In genomic region chr16:25192096-25192495, GRCh38 we compare ENCODE assay signal across 23 cellular contexts. TPM values are rescaled to one million over a fixed set of nuclear protein-coding genes. Genes with fewer than 3 reads are reported as not detected.
DNase-seq lines count a peak whose midpoint lies in the region; FAIRE-seq and TF ChIP-seq lines count a peak whose summit lies in the region.
"Had no signal": no experiment of that assay in that cellular context is flagged by ENCODE, and none has a peak within 500 bp of the region (broad histone marks: within the 10 kb centered on the region; RNA-seq: fewer than 3 reads in every experiment).

No MANE protein-coding gene starts in this region.

- TF ChIP-seq CTCF in HFF-Myc (IDR thresholded peaks at IDR 0.05; ENCODE audit: low read depth, low read length, missing control alignments) = no peak
- TF ChIP-seq CTCF in astrocyte (IDR thresholded peaks at IDR 0.05; ENCODE audit: insufficient read depth, low read depth, low read length) = no peak
- TF ChIP-seq CTCF in osteoblast (IDR thresholded peaks at IDR 0.05; ENCODE audit: extremely low read depth, low read depth, low read length) = no peak

- H3K4me1 ChIP-seq in astrocyte (ENCODE audit: insufficient read depth, low read length) (no peaks in the 10 kb centered on the region), osteoblast (ENCODE audit: insufficient read depth, low read length) (peaks cover 3% of the 10 kb centered on the region)
- H3K4me1 ChIP-seq: BLaER1, left ventricle myocardium inferior, testis had no signal

- no peak for FAIRE-seq in astrocyte (lab: Jason Lieb, UNC)

- no peak overlapping the region for H3K4me3 Mint-ChIP-seq in astrocyte (ENCODE audit: unreplicated experiment)
- H3K4me3 Mint-ChIP-seq in activated naive CD4-positive, alpha-beta T cell treated with anti-CD3 and anti-CD28 coated beads for 36 hours = no peak overlapping the region
- H3K4me3 Mint-ChIP-seq: activated CD4-positive, alpha-beta T cell treated with anti-CD3 and anti-CD28 coated beads, Interleukin-2, amount 10 ng/mL, durations not matched to agents 24 days and 14 days had no signal

- H4K20me1 ChIP-seq in astrocyte (ENCODE audit: insufficient read depth, low read length) = no peaks in the 10 kb centered on the region
- no peaks in the 10 kb centered on the region for H4K20me1 ChIP-seq in osteoblast (ENCODE audit: insufficient read depth, low read length)
- H4K20me1 ChIP-seq: BLaER1 had no signal

- no peaks in the 10 kb centered on the region for H3K36me3 ChIP-seq in astrocyte (ENCODE audit: insufficient read depth, low read length)
- H3K36me3 ChIP-seq in osteoblast (ENCODE audit: insufficient read depth, low read length) = no peaks in the 10 kb centered on the region
- H3K36me3 ChIP-seq: BLaER1, left ventricle myocardium inferior had no signal

- intact Hi-C loops in activated naive CD4-positive, alpha-beta T cell treated with anti-CD3 and anti-CD28 coated beads for 36 hours (cut with micrococcal nuclease) = no loop called here
- intact Hi-C loops in posterior vena cava (cut with DNase I) (no loop called here), head of caudate nucleus (cut with DNase I) (no loop called here)

- H3K27ac Mint-ChIP-seq in astrocyte (ENCODE audit: unreplicated experiment) = no peak overlapping the region
- no peak overlapping the region for H3K27ac Mint-ChIP-seq in activated naive CD4-positive, alpha-beta T cell treated with anti-CD3 and anti-CD28 coated beads for 36 hours
- H3K27ac Mint-ChIP-seq: activated CD4-positive, alpha-beta T cell treated with anti-CD3 and anti-CD28 coated beads, Interleukin-2, amount 10 ng/mL, durations not matched to agents 24 days and 14 days had no signal

- no peaks in the 10 kb centered on the region for H3K27me3 Mint-ChIP-seq in astrocyte (ENCODE audit: low read depth, unreplicated experiment)
- H3K27me3 Mint-ChIP-seq in activated naive CD4-positive, alpha-beta T cell treated with anti-CD3 and anti-CD28 coated beads for 36 hours (ENCODE audit: low read depth) = no peaks in the 10 kb centered on the region
- H3K27me3 Mint-ChIP-seq: activated CD4-positive, alpha-beta T cell treated with anti-CD3 and anti-CD28 coated beads, Interleukin-2, amount 10 ng/mL, durations not matched to agents 24 days and 14 days had no signal

- H3K9ac ChIP-seq in astrocyte (ENCODE audit: low read length) = no peak overlapping the region
- H3K9ac ChIP-seq: BLaER1 had no signal

- no peaks in the 10 kb centered on the region for H3K9me3 Mint-ChIP-seq in astrocyte (ENCODE audit: unreplicated experiment)
- no peaks in the 10 kb centered on the region for H3K9me3 Mint-ChIP-seq in activated naive CD4-positive, alpha-beta T cell treated with anti-CD3 and anti-CD28 coated beads for 36 hours
- H3K9me3 Mint-ChIP-seq: activated CD4-positive, alpha-beta T cell treated with anti-CD3 and anti-CD28 coated beads, Interleukin-2, amount 10 ng/mL, durations not matched to agents 24 days and 14 days had no signal

- H3K27me3 ChIP-seq in astrocyte (ENCODE audit: insufficient read depth, low read length) (no peaks in the 10 kb centered on the region), osteoblast (ENCODE audit: insufficient read depth, low read length) (no peaks in the 10 kb centered on the region)
- H3K27me3 ChIP-seq: BLaER1, testis had no signal

- H3K9me3 ChIP-seq in astrocyte (ENCODE audit: insufficient read depth, low read depth, low read length) (no peaks in the 10 kb centered on the region), osteoblast (ENCODE audit: low read depth, low read length) (no peaks in the 10 kb centered on the region)
- H3K9me3 ChIP-seq: BLaER1, left ventricle myocardium inferior, testis had no signal

- CTCF ChIA-PET in activated naive CD4-positive, alpha-beta T cell treated with anti-CD3 and anti-CD28 coated beads for 36 hours (lab: Charles Lee) = no interaction called here

- H3K79me2 ChIP-seq in astrocyte (ENCODE audit: insufficient read depth, low read length) (no peaks in the 10 kb centered on the region), osteoblast (ENCODE audit: insufficient read depth, low read length) (no peaks in the 10 kb centered on the region)

- H3K27ac ChIP-seq in astrocyte (ENCODE audit: low read depth, low read length) (no peak overlapping the region), osteoblast (ENCODE audit: low read depth, low read length) (no peak overlapping the region)
- H3K27ac ChIP-seq: BLaER1, left ventricle myocardium inferior, testis had no signal

- no peak overlapping the region for H3K4me3 ChIP-seq in HFF-Myc (replicated peaks; ENCODE audit: low read depth, low read length)
- no peak overlapping the region for H3K4me3 ChIP-seq in astrocyte (ENCODE audit: insufficient read depth, low read depth, low read length)
- no peak overlapping the region for H3K4me3 ChIP-seq in osteoblast (ENCODE audit: insufficient read depth, low read length)
- H3K4me3 ChIP-seq: BLaER1, left ventricle myocardium inferior, testis had no signal

- H3K4me1 Mint-ChIP-seq in astrocyte (ENCODE audit: low read depth, unreplicated experiment) = no peaks in the 10 kb centered on the region
- H3K4me1 Mint-ChIP-seq in activated naive CD4-positive, alpha-beta T cell treated with anti-CD3 and anti-CD28 coated beads for 36 hours (ENCODE audit: low read depth) = no peaks in the 10 kb centered on the region
- H3K4me1 Mint-ChIP-seq: activated CD4-positive, alpha-beta T cell treated with anti-CD3 and anti-CD28 coated beads, Interleukin-2, amount 10 ng/mL, durations not matched to agents 24 days and 14 days had no signal

- H3K4me2 ChIP-seq in astrocyte (ENCODE audit: low read length) (no peak overlapping the region), osteoblast (ENCODE audit: insufficient read depth, low read length) (peak overlapping the region; percentile 54)
- H3K4me2 ChIP-seq: BLaER1 had no signal

- no peaks in the 10 kb centered on the region for H3K36me3 Mint-ChIP-seq in astrocyte (ENCODE audit: low read depth, unreplicated experiment)
- no peaks in the 10 kb centered on the region for H3K36me3 Mint-ChIP-seq in activated naive CD4-positive, alpha-beta T cell treated with anti-CD3 and anti-CD28 coated beads for 36 hours (ENCODE audit: low read depth)

- DNase-seq in DMS 273 (lab: John Stamatoyannopoulos, UW; ENCODE audit: unreplicated experiment) (peak; percentile 62), HFF-Myc (ENCODE audit: extremely low read depth, low read depth) (peak; percentile 86), astrocyte (ENCODE audit: low read depth) (peak; percentile 32), osteoblast (ENCODE audit: insufficient read length, low spot score, missing footprints) (peak; percentile 73), posterior vena cava (ENCODE audit: low spot score) (no peak), head of caudate nucleus (no peak), NOMO-1 treated with dmso at 0.1 percent for 144 hours (lab: John Stamatoyannopoulos, UW; ENCODE audit: unreplicated experiment) (no peak)
- no peak for DNase-seq in activated naive CD4-positive, alpha-beta T cell treated with anti-CD3 and anti-CD28 coated beads for 36 hours
- DNase-seq: activated CD4-positive, alpha-beta T cell treated with anti-CD3 and anti-CD28 coated beads, Interleukin-2, amount 10 ng/mL, durations not matched to agents 24 days and 14 days; activated effector memory CD4-positive, alpha-beta T cell treated with anti-CD3 and anti-CD28 coated beads, Interleukin-2, amount 50 U/mL, for 16 hours; amniotic stem cell; Calu3; KG1; left ventricle myocardium inferior; NCI-H1092 treated with DMSO at 0.1 percent for 48 hours; NCI-H2081 treated with DMSO at 0.1 percent for 48 hours; SHP77 treated with DMSO at 0.1 percent for 48 hours; T-helper 1 cell; testis had no signal

- no peak overlapping the region for H2AFZ ChIP-seq in astrocyte (ENCODE audit: low read depth, low read length)
- H2AFZ ChIP-seq in osteoblast (ENCODE audit: low read length) = no peak overlapping the region

RNA-seq across cellular contexts. Expression of gene AQP8, which starts 24.7 kb away (rescaled TPM):
- total RNA-seq in astrocyte (not detected in 2 replicates), osteoblast (not detected in 2 replicates), posterior vena cava (not detected)
- total RNA-seq in activated naive CD4-positive, alpha-beta T cell treated with anti-CD3 and anti-CD28 coated beads for 36 hours = not detected
- total RNA-seq: activated CD4-positive, alpha-beta T cell treated with anti-CD3 and anti-CD28 coated beads, Interleukin-2, amount 10 ng/mL, durations not matched to agents 24 days and 14 days; Calu3; cardiac septum; left ventricle myocardium inferior; mucosa of gallbladder; OCI-LY7 had no signal

Comparison
In these comparisons a context has a peak if more than half of its experiments do, and no peak if none do; other contexts are left out.
1. DNase-seq: peak in DMS 273 (single experiment), HFF-Myc (single experiment), astrocyte (single experiment) and osteoblast (single experiment); none in activated naive CD4-positive, alpha-beta T cell treated with anti-CD3 and anti-CD28 coated beads for 36 hours (single experiment), posterior vena cava (single experiment), head of caudate nucleus (0 of 42) and NOMO-1 treated with dmso at 0.1 percent for 144 hours (single experiment).